Comparison of ENCODE assay signal across 8 cellular contexts in the genomic region with DNA sequence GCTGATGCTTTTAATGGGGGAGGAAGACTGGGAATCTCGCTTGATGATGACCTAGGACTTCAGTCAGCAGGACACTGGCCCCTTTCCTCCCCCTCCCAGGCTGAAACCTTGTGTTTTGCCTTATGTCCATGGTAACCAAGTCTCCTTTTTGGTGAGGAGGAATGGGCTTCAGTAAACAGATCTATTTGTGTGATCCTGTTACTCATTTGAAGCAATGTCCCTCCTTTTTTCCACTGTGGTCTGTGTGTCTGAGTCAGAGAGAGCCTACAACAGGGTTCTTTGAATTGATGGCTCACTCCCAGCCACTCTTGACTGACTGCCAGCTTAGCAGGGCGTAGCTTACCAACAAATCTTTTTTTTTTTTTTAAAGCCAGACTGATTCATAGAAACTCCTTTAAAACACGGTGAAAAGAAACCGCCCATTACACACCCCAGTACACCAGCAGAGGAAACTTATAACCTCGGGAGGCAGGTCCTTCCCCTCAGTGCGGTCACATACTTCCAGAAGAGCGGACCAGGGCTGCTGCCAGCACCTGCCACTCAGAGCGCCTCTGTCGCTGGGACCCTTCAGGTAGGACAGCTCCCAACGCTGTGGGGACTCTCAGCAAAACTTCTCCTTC. TPM values are rescaled to one million over a fixed set of nuclear protein-coding genes. Genes with fewer than 3 reads are reported as not detected.
DNase-seq lines count a peak whose midpoint lies in the region; ATAC-seq lines count a peak whose summit lies in the region.

A gene with protein sequence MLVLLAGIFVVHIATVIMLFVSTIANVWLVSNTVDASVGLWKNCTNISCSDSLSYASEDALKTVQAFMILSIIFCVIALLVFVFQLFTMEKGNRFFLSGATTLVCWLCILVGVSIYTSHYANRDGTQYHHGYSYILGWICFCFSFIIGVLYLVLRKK (plus strand): TSS at position 425 of the 620 bp plus-strand sequence. CDS start 14,785 bp downstream, outside the sequence.

- H3K4me1 Mint-ChIP-seq in central memory CD8-positive, alpha-beta T cell, result peaks cover 17% of the 10 kb centered on the region

- no peaks in the 10 kb centered on the region for H3K9me3 Mint-ChIP-seq in central memory CD8-positive, alpha-beta T cell

- DNase-seq in DMS53 (lab: John Stamatoyannopoulos, UW) (peak; percentile 81), left lobe of liver (ENCODE audit: low spot score) (peak; percentile 77), NCI-H82 (lab: John Stamatoyannopoulos, UW) (no peak)
- DNase-seq in Jurkat, Clone E6-1 (ENCODE audit: low read depth, low spot score), result peak; percentile 66
- DNase-seq in central memory CD8-positive, alpha-beta T cell (ENCODE audit: low spot score in 2 of 2), result peak in 1 of 2 donors; percentile 19
- peak; percentile 79 for DNase-seq in stimulated activated CD4-positive, alpha-beta T cell treated with anti-CD3 and anti-CD28 coated beads, Interleukin-2, amount 100 ng/mL, for 4 hours (ENCODE audit: low read depth)

- peak; percentile 93 for ATAC-seq in GM21619 (IDR thresholded peaks at IDR 0.05; ENCODE audit: unreplicated experiment)
- peak; percentile 98 to 99 for ATAC-seq in activated CD4-positive, CD25-positive, alpha-beta regulatory T cell treated with anti-CD3 and anti-CD28 coated beads, Interleukin-2, amount 50 U/mL, for 24 hours
- ATAC-seq in central memory CD8-positive, alpha-beta T cell (replicated peaks; ENCODE audit: extremely low read depth, poor library complexity, severe bottlenecking), result peak; percentile 90
- peak; percentile 79 for ATAC-seq in left lobe of liver

- H3K4me3 Mint-ChIP-seq in central memory CD8-positive, alpha-beta T cell, result peak within 1 kb of the TSS; percentile 56

- peak within 1 kb of the TSS; percentile 9; the same call in 1 of the 2 replicates for H3K4me3 ChIP-seq in Jurkat, Clone E6-1 (ENCODE audit: low read length)

- H3K27ac Mint-ChIP-seq in central memory CD8-positive, alpha-beta T cell (ENCODE audit: low read depth), result peak within 1 kb of the TSS; percentile 46

- H3K27me3 Mint-ChIP-seq in central memory CD8-positive, alpha-beta T cell, result peaks cover 48% of the 10 kb centered on the region

- H3K36me3 Mint-ChIP-seq in central memory CD8-positive, alpha-beta T cell (ENCODE audit: insufficient read depth), result peaks cover 2% of the 10 kb centered on the region

RNA-seq across cellular contexts. Expression of the gene that starts here (rescaled TPM):
- 1.1 TPM for polyA plus RNA-seq in Jurkat, Clone E6-1 (2012; ENCODE audit: insufficient read depth, insufficient read length)
- total RNA-seq in left lobe of liver, result 11.6 TPM
